In the genomic region with DNA sequence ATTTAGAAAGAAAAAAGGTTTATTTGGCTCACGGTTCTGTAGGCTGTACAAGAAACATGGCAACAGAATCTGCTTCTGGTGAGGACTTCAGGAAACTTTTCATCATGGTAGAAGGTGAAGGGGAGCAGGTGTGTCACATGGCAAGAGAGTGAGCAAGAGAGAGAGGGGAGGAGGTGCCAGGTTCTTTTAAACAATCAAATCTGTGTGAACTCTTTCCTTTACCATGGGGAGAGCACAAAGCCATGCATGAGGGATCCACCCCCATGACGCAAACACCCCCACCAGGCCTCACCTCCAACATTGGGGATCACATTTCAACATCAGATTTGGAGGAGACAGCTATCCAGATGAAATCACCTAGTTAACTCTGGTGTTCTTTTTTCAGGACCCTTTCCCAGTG, we compare ENCODE assay signal across 1 cellular context.
TF ChIP-seq lines count a peak whose summit lies in the region.

No MANE protein-coding gene starts in this region.

TF ChIP-seq in IMR-90, 13 proteins besides CTCF, POLR2A, EP300 and RAD21 (continued from another document):
- TF ChIP-seq, protein P1, sequence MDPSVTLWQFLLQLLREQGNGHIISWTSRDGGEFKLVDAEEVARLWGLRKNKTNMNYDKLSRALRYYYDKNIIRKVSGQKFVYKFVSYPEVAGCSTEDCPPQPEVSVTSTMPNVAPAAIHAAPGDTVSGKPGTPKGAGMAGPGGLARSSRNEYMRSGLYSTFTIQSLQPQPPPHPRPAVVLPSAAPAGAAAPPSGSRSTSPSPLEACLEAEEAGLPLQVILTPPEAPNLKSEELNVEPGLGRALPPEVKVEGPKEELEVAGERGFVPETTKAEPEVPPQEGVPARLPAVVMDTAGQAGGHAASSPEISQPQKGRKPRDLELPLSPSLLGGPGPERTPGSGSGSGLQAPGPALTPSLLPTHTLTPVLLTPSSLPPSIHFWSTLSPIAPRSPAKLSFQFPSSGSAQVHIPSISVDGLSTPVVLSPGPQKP (IDR thresholded peaks at IDR 0.05; ENCODE audit: borderline replicate concordance, low read depth, low read length): no peak
- TF ChIP-seq, protein P2, sequence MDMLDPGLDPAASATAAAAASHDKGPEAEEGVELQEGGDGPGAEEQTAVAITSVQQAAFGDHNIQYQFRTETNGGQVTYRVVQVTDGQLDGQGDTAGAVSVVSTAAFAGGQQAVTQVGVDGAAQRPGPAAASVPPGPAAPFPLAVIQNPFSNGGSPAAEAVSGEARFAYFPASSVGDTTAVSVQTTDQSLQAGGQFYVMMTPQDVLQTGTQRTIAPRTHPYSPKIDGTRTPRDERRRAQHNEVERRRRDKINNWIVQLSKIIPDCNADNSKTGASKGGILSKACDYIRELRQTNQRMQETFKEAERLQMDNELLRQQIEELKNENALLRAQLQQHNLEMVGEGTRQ (IDR thresholded peaks at IDR 0.05; ENCODE audit: low read depth, low read length): no peak
- TF ChIP-seq MAFK (IDR thresholded peaks at IDR 0.05; ENCODE audit: low read depth, low read length) (no peak), SMC3 (IDR thresholded peaks at IDR 0.05; ENCODE audit: low read depth, low read length) (no peak)
TF ChIP-seq in IMR-90: peak in this region for 0.
